In the genomic region with DNA sequence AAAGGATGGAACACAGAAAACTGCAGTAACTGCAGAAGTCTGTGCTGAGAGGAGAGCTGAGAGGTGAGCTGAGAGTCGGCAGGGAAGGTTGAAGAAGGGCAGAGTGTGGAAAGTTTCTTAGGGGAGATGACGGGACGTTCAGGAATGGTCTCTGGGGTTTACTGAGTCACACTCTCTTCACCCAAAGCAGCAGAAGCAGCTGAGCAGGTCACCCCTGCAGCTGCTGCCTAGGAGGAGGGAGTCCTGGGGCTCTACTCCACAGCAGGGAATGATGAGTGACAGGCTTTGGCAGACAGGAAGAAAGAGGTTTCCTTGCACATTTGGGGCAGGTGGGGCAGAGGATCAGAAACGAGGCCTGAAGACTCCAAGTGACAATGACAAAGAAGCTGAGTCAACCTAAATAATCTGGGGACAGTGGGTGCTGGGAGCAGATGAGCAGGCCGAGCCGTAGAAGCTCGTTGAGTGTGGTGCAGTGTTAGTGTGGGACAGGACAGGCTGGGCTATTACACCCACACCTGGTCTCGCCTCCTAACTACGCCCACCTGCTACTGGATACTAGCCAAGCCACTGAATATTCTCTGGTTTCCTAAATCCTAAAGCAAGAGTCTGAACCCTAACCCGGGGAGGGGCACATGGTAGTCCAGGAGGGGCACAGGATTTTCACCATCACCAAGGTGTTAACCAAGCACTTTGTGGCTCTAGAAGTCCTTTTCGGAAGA, we compare ENCODE assay signal across 14 cellular contexts. TPM values are rescaled to one million over a fixed set of nuclear protein-coding genes. Genes with fewer than 3 reads are reported as not detected.
DNase-seq lines count a peak whose midpoint lies in the region; ATAC-seq, FAIRE-seq and TF ChIP-seq lines count a peak whose summit lies in the region.
"Had no signal": no experiment of that assay in that cellular context is flagged by ENCODE, and none has a peak within 500 bp of the region (broad histone marks: within the 10 kb centered on the region; RNA-seq: fewer than 3 reads in every experiment).

No MANE protein-coding gene starts in this region.

- H3K9me3 ChIP-seq in hepatocyte (ENCODE audit: low read depth) (no peaks in the 10 kb centered on the region), heart left ventricle (no peaks in the 10 kb centered on the region)
- H3K9me3 ChIP-seq: vagina had no signal

- TF ChIP-seq CTCF in WTC11 (IDR thresholded peaks at IDR 0.05), result no peak
- TF ChIP-seq CTCF in hepatocyte (IDR thresholded peaks at IDR 0.05; ENCODE audit: poor library complexity), result no peak
- no peak for TF ChIP-seq CTCF in heart left ventricle (IDR thresholded peaks at IDR 0.05)

- no peaks in the 10 kb centered on the region for H3K9me3 Mint-ChIP-seq in WTC11

- peak; percentile 95 for FAIRE-seq in H54 (lab: Jason Lieb, UNC)

- H4K20me1 ChIP-seq in hepatocyte (ENCODE audit: insufficient read depth, poor library complexity, severe bottlenecking), result no peaks in the 10 kb centered on the region

- CTCF ChIA-PET in WTC11 (lab: Charles Lee), result interaction anchor here (1.0 to 1.8 kb wide), 4 partner anchors 33 to 136 kb away, joined by 3 to 4 read pairs (median 4); no protein-coding TSS in a partner anchor

- no peaks in the 10 kb centered on the region for H3K9me2 ChIP-seq in hepatocyte (replicated peaks; ENCODE audit: insufficient read depth)

- in situ Hi-C loops in ACHN (cut with HindIII; ENCODE audit: low pct_ligation_motif_present, low pct_unique_long_range_greater_than_20kb, low sequenced_read_pairs), result no loop called here

- no peak for TF ChIP-seq POLR2A in H54 (IDR thresholded peaks at IDR 0.05; ENCODE audit: low read depth, low read length)
- no peak for TF ChIP-seq POLR2A in heart left ventricle (IDR thresholded peaks at IDR 0.05)

- H2AFZ ChIP-seq in hepatocyte, result no peak overlapping the region

- H3K4me1 Mint-ChIP-seq in WTC11, result no peaks in the 10 kb centered on the region

- no peak overlapping the region for H3K4me2 ChIP-seq in hepatocyte

- no peaks in the 10 kb centered on the region for H3K36me3 ChIP-seq in hepatocyte (replicated peaks; ENCODE audit: insufficient read depth, low read depth)
- peaks cover 0 to 16% (median 9%) of the 10 kb centered on the region in 9 donors for H3K36me3 ChIP-seq in heart left ventricle
- H3K36me3 ChIP-seq: vagina had no signal

- no peak overlapping the region for H3K4me3 ChIP-seq in hepatocyte
- H3K4me3 ChIP-seq in heart left ventricle, result no peak overlapping the region
- H3K4me3 ChIP-seq: vagina had no signal

- H3K4me1 ChIP-seq in hepatocyte (ENCODE audit: insufficient read depth) (no peaks in the 10 kb centered on the region), heart left ventricle (peaks cover 0 to 11% (median 0%) of the 10 kb centered on the region in 12 donors)
- H3K4me1 ChIP-seq: vagina had no signal

- no peak overlapping the region for H3K27ac ChIP-seq in hepatocyte
- no peak overlapping the region for H3K27ac ChIP-seq in heart left ventricle
- H3K27ac ChIP-seq: vagina had no signal

- peak overlapping the region; percentile 49; the same call in 1 of the 2 replicates for H3K27ac Mint-ChIP-seq in WTC11

- no peak for ATAC-seq in WTC11
- no peak for ATAC-seq in heart left ventricle
- ATAC-seq in HG03457 (IDR thresholded peaks at IDR 0.05; ENCODE audit: unreplicated experiment), result no peak

- H3K4me3 Mint-ChIP-seq in WTC11, result no peak overlapping the region

- H3K27me3 ChIP-seq in hepatocyte (no peaks in the 10 kb centered on the region), heart left ventricle (no peaks in the 10 kb centered on the region)
- H3K27me3 ChIP-seq: vagina had no signal

- H3K27me3 Mint-ChIP-seq in WTC11 (ENCODE audit: low read depth), result no peaks in the 10 kb centered on the region

- H3K36me3 Mint-ChIP-seq in WTC11, result no peaks in the 10 kb centered on the region

- no peaks in the 10 kb centered on the region for H3K79me2 ChIP-seq in hepatocyte

- intact Hi-C loops in heart left ventricle (cut with DNase I), result no loop called here

- WGBS in hepatocyte (ENCODE audit: low lambda C conversion rate, missing lambda C conversion rate), result 92% methylated on average over 11 of the region's 11 CpGs
- WGBS in heart left ventricle, 4 donors, result 84 to 86% (median 84%) methylated on average over 11 of the region's 11 CpGs

- DNase-seq in ACHN (peak; percentile 71), H54 (ENCODE audit: insufficient read length, low spot score) (peak; percentile 86), WTC11 (ENCODE audit: low spot score) (no peak), hepatocyte (ENCODE audit: low spot score) (peak; percentile 11), heart left ventricle (no peak)
- DNase-seq in activated effector memory CD4-positive, alpha-beta T cell treated with Interleukin-2 at 50 U/mL for 16 hours, result no peak
- no peak for DNase-seq in activated CD8-positive, alpha-beta memory T cell treated with anti-CD3 and anti-CD28 coated beads, Interleukin-2, amount 50 U/mL, for 48 hours
- DNase-seq: C1 segment of cervical spinal cord; caudate nucleus; erythroblast; GF-D8; NK-92 treated with Interleukin-12 subunit alpha and Interleukin-12 subunit beta, amount 100 ng/mL, for 24 hours had no signal

- POLR2A ChIA-PET in WTC11 (lab: Charles Lee), result no interaction called here

TF ChIP-seq in WTC11, 78 proteins besides CTCF, POLR2A, EP300 and RAD21:
- TF ChIP-seq ZNF219 (CRISPR knock-in tag; IDR thresholded peaks at IDR 0.05; ENCODE audit: borderline replicate concordance), result no peak
- no peak for TF ChIP-seq PREB (CRISPR knock-in tag; IDR thresholded peaks at IDR 0.05; ENCODE audit: borderline replicate concordance)
- TF ChIP-seq, protein P1, sequence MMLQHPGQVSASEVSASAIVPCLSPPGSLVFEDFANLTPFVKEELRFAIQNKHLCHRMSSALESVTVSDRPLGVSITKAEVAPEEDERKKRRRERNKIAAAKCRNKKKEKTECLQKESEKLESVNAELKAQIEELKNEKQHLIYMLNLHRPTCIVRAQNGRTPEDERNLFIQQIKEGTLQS (CRISPR knock-in tag; conservative IDR thresholded peaks at IDR 0.05), result no peak

RNA-seq across cellular contexts. Expression of gene BEND7, which starts 24.9 kb away (rescaled TPM):
- total RNA-seq in WTC11 (2021) (12.8 to 15.8 TPM (median 13.4 TPM) in 3 replicates), hepatocyte (8.2 and 8.9 TPM in 2 replicates), heart left ventricle (10 to 100 TPM in 8 of 9 donors, 1 to 10 TPM in 1; 9.5 to 30.5 (median 13.0) TPM)
- polyA plus RNA-seq in hepatocyte (7.6 and 8.4 TPM in 2 replicates), heart left ventricle (1 to 10 TPM; 5.5 to 9.2 TPM)

Comparison
In these comparisons a context has a peak if more than half of its experiments do, and no peak if none do; other contexts are left out.
1. DNase-seq: peak in ACHN (single experiment), H54 (single experiment) and hepatocyte (single experiment); none in WTC11 (single experiment), activated effector memory CD4-positive, alpha-beta T cell treated with Interleukin-2 at 50 U/mL for 16 hours (single experiment), heart left ventricle (0 of 5) and activated CD8-positive, alpha-beta memory T cell treated with anti-CD3 and anti-CD28 coated beads, Interleukin-2, amount 50 U/mL, for 48 hours (single experiment).